Comparison of ENCODE assay signal across 25 cellular contexts in the genomic region with DNA sequence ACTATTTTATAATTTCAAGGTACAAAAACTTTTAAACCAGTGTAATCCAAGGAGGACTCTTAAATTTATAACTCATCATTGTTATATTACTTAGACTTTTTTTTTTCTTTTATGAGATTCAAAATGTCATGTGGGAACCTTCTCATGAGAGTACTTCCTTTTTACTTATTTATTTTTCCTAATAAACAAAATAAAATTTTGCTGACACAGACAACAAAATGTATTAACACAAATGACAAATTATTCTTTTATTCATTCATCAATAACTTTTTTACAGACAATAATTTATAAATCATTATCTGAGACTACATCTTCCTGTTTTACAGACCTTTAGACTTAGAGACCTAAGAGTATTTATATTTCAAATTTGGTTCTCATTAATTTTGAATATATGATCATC.
"Had no signal": no experiment of that assay in that cellular context is flagged by ENCODE, and none has a peak within 500 bp of the region (broad histone marks: within the 10 kb centered on the region; RNA-seq: fewer than 3 reads in every experiment).

No MANE protein-coding gene starts in this region.

- H3K79me2 ChIP-seq: parathyroid adenoma had no signal

- FAIRE-seq: endothelial cell of umbilical vein, urothelium cell line had no signal

- H2AFZ ChIP-seq: parathyroid adenoma had no signal

- H3K4me3 Mint-ChIP-seq: immature natural killer cell; naive thymus-derived CD8-positive, alpha-beta T cell; nephron progenitor cell; stimulated activated effector memory CD8-positive, alpha-beta T cell treated with anti-CD3 and anti-CD28 coated beads, Interleukin-12 subunit alpha, Interleukin-12 subunit beta, amount 100 ng/mL, for 72 hours; type B pancreatic cell had no signal

- H3K27me3 Mint-ChIP-seq: progenitor cell of endocrine pancreas, type B pancreatic cell had no signal

- H3K27ac ChIP-seq: dorsolateral prefrontal cortex, esophagus muscularis mucosa, lower lobe of right lung, parathyroid adenoma, sigmoid colon, stomach, thyroid gland had no signal

- H3K4me3 ChIP-seq: dorsolateral prefrontal cortex, esophagus muscularis mucosa, lower lobe of right lung, sigmoid colon, stomach, thyroid gland had no signal

- H3K27me3 ChIP-seq: dorsolateral prefrontal cortex, esophagus muscularis mucosa, sigmoid colon, stomach, thyroid gland had no signal

- H3K36me3 Mint-ChIP-seq: immature natural killer cell; stimulated activated effector memory CD8-positive, alpha-beta T cell treated with anti-CD3 and anti-CD28 coated beads, Interleukin-12 subunit alpha, Interleukin-12 subunit beta, amount 100 ng/mL, for 72 hours had no signal

- H3K9ac ChIP-seq: parathyroid adenoma had no signal

- DNase-seq: cerebellar nuclear complex; dorsolateral prefrontal cortex; effector CD4-positive, alpha-beta T cell; foreskin melanocyte; hypothalamus; immature natural killer cell; islet precursor cell; left ventricle myocardium superior; lower lobe of right lung; naive thymus-derived CD8-positive, alpha-beta T cell; nephron progenitor cell; nucleus accumbens; sigmoid colon; stimulated activated CD4-positive, alpha-beta T cell treated with anti-CD3 and anti-CD28 coated beads, Interleukin-2, amount 100 ng/mL, for 24 hours; stimulated activated CD4-positive, alpha-beta T cell treated with anti-CD3 and anti-CD28 coated beads, Interleukin-4, amount 100 ng/mL, for 24 hours; stimulated activated naive CD4-positive, alpha-beta T cell treated with Interleukin-2 at 50 U/mL for 16 hours; stomach; thyroid gland had no signal

- H3K4me1 ChIP-seq: lower lobe of right lung, parathyroid adenoma, sigmoid colon, stomach, thyroid gland had no signal

- ATAC-seq: left ventricle myocardium superior; lower lobe of right lung; naive thymus-derived CD8-positive, alpha-beta T cell; stimulated activated effector memory CD8-positive, alpha-beta T cell treated with anti-CD3 and anti-CD28 coated beads, Interleukin-12 subunit alpha, Interleukin-12 subunit beta, amount 100 ng/mL, for 72 hours had no signal

- H3K9me3 ChIP-seq: sigmoid colon, thyroid gland had no signal

- H3K27ac Mint-ChIP-seq: immature natural killer cell; naive thymus-derived CD8-positive, alpha-beta T cell; nephron progenitor cell; progenitor cell of endocrine pancreas; stimulated activated effector memory CD8-positive, alpha-beta T cell treated with anti-CD3 and anti-CD28 coated beads, Interleukin-12 subunit alpha, Interleukin-12 subunit beta, amount 100 ng/mL, for 72 hours; type B pancreatic cell had no signal

- H3K36me3 ChIP-seq: esophagus muscularis mucosa, lower lobe of right lung, sigmoid colon, stomach, thyroid gland had no signal

- H3K4me1 Mint-ChIP-seq: immature natural killer cell; stimulated activated effector memory CD8-positive, alpha-beta T cell treated with anti-CD3 and anti-CD28 coated beads, Interleukin-12 subunit alpha, Interleukin-12 subunit beta, amount 100 ng/mL, for 72 hours had no signal
